In genomic region chr11:65978391-65979238, GRCh38 we compare ENCODE assay signal across 26 cellular contexts. TPM values are rescaled to one million over a fixed set of nuclear protein-coding genes. Genes with fewer than 3 reads are reported as not detected.
"Had no signal": no experiment of that assay in that cellular context is flagged by ENCODE, and none has a peak within 500 bp of the region (broad histone marks: within the 10 kb centered on the region; RNA-seq: fewer than 3 reads in every experiment).

No MANE protein-coding gene starts in this region.

- H3K27me3 Mint-ChIP-seq: activated B cell treated with CpG ODN at 0.5 μM for 24 hours; activated CD4-positive, alpha-beta T cell treated with anti-CD3 and anti-CD28 coated beads, Interleukin-2, amount 10 ng/mL, durations not matched to agents 24 days and 14 days; activated CD8-positive, alpha-beta memory T cell treated with anti-CD3 and anti-CD28 coated beads, Interleukin-2, amount 10 ng/mL, durations not matched to agents 7 days and 5 days; activated naive CD8-positive, alpha-beta T cell treated with anti-CD3 and anti-CD28 coated beads, Interleukin-2, amount 10 ng/mL, durations not matched to agents 7 days and 5 days; T-helper 17 cell had no signal

- FAIRE-seq: TTC549 had no signal

- H3K4me3 ChIP-seq: adrenal gland, breast epithelium, Peyer's patch, SJSA1 had no signal

- H3K4me3 Mint-ChIP-seq: activated B cell treated with CpG ODN at 0.5 μM for 24 hours; activated CD4-positive, alpha-beta T cell treated with anti-CD3 and anti-CD28 coated beads, Interleukin-2, amount 10 ng/mL, durations not matched to agents 24 days and 14 days; activated CD8-positive, alpha-beta memory T cell treated with anti-CD3 and anti-CD28 coated beads, Interleukin-2, amount 10 ng/mL, durations not matched to agents 7 days and 5 days; activated naive CD8-positive, alpha-beta T cell treated with anti-CD3 and anti-CD28 coated beads, Interleukin-2, amount 10 ng/mL, durations not matched to agents 7 days and 5 days; activated T-helper 1 cell treated with anti-CD3 and anti-CD28 coated beads, Interleukin-12 subunit alpha, Interleukin-12 subunit beta, Interleukin-2, Interleukin-4 antibody, amounts not matched to agents 30 ng/mL and 10 ng/mL and 1 ng/mL, durations not matched to agents 14 hours and 24 hours and 36 hours; T-helper 17 cell had no signal

- DNase-seq: activated B cell treated with CpG ODN at 0.5 μM for 24 hours; activated CD4-positive, alpha-beta T cell treated with anti-CD3 and anti-CD28 coated beads for 1 hour; activated CD4-positive, alpha-beta T cell treated with anti-CD3 and anti-CD28 coated beads, Interleukin-2, amount 10 ng/mL, durations not matched to agents 24 days and 14 days; activated CD4-positive, alpha-beta T cell treated with anti-CD3 and anti-CD28 coated beads, Interleukin-2, amount 50 U/mL, for 48 hours; activated CD8-positive, alpha-beta memory T cell treated with anti-CD3 and anti-CD28 coated beads, Interleukin-2, amount 10 ng/mL, durations not matched to agents 7 days and 5 days; activated effector memory CD4-positive, alpha-beta T cell treated with Interleukin-2 at 50 U/mL for 16 hours; activated naive CD4-positive, alpha-beta T cell treated with Interleukin-2 at 50 U/mL for 16 hours; activated naive CD8-positive, alpha-beta T cell treated with anti-CD3 and anti-CD28 coated beads, Interleukin-2, amount 10 ng/mL, durations not matched to agents 7 days and 5 days; adrenal gland; aorta; caudate nucleus; Karpas-422; NCI-H1105 treated with DMSO at 0.1 percent for 48 hours; NCI-H1436 treated with DMSO at 0.1 percent for 48 hours; NCI-H187; NCI-H2081 treated with DMSO at 0.1 percent for 48 hours; NCI-H446; NCI-H524; Peyer's patch; SHP77; T-helper 17 cell; T-helper 9 cell had no signal

- H3K9me3 ChIP-seq: adrenal gland, breast epithelium, Peyer's patch, SJSA1 had no signal

- H3K27me3 ChIP-seq: adrenal gland, breast epithelium, Peyer's patch, SJSA1 had no signal

- H3K9me3 Mint-ChIP-seq: activated B cell treated with CpG ODN at 0.5 μM for 24 hours; activated CD4-positive, alpha-beta T cell treated with anti-CD3 and anti-CD28 coated beads, Interleukin-2, amount 10 ng/mL, durations not matched to agents 24 days and 14 days; activated naive CD8-positive, alpha-beta T cell treated with anti-CD3 and anti-CD28 coated beads, Interleukin-2, amount 10 ng/mL, durations not matched to agents 7 days and 5 days; activated T-helper 1 cell treated with anti-CD3 and anti-CD28 coated beads, Interleukin-12 subunit alpha, Interleukin-12 subunit beta, Interleukin-2, Interleukin-4 antibody, amounts not matched to agents 30 ng/mL and 10 ng/mL and 1 ng/mL, durations not matched to agents 14 hours and 24 hours and 36 hours had no signal

- H3K36me3 ChIP-seq: breast epithelium had no signal

- H3K4me1 Mint-ChIP-seq: activated B cell treated with CpG ODN at 0.5 μM for 24 hours; activated naive CD8-positive, alpha-beta T cell treated with anti-CD3 and anti-CD28 coated beads, Interleukin-2, amount 10 ng/mL, durations not matched to agents 7 days and 5 days had no signal

- ATAC-seq: T-helper 17 cell had no signal

- H3K27ac ChIP-seq: adrenal gland, breast epithelium, Peyer's patch, SJSA1 had no signal

- H3K4me1 ChIP-seq: adrenal gland, breast epithelium, Peyer's patch, SJSA1 had no signal

- H3K27ac Mint-ChIP-seq: activated B cell treated with CpG ODN at 0.5 μM for 24 hours; activated CD4-positive, alpha-beta T cell treated with anti-CD3 and anti-CD28 coated beads, Interleukin-2, amount 10 ng/mL, durations not matched to agents 24 days and 14 days; activated CD8-positive, alpha-beta memory T cell treated with anti-CD3 and anti-CD28 coated beads, Interleukin-2, amount 10 ng/mL, durations not matched to agents 7 days and 5 days; activated naive CD8-positive, alpha-beta T cell treated with anti-CD3 and anti-CD28 coated beads, Interleukin-2, amount 10 ng/mL, durations not matched to agents 7 days and 5 days; activated T-helper 1 cell treated with anti-CD3 and anti-CD28 coated beads, Interleukin-12 subunit alpha, Interleukin-12 subunit beta, Interleukin-2, Interleukin-4 antibody, amounts not matched to agents 30 ng/mL and 10 ng/mL and 1 ng/mL, durations not matched to agents 14 hours and 24 hours and 36 hours; T-helper 17 cell had no signal

RNA-seq across cellular contexts. Expression of gene CST6, which starts 33.2 kb away (rescaled TPM):
- total RNA-seq: activated B cell treated with CpG ODN at 0.5 μM for 24 hours; activated CD8-positive, alpha-beta memory T cell treated with anti-CD3 and anti-CD28 coated beads, Interleukin-2, amount 10 ng/mL, durations not matched to agents 7 days and 5 days; activated naive CD8-positive, alpha-beta T cell treated with anti-CD3 and anti-CD28 coated beads, Interleukin-2, amount 10 ng/mL, durations not matched to agents 7 days and 5 days; Peyer's patch; SJSA1; T-helper 17 cell had no signal

RNA-seq across cellular contexts. Expression of gene TSGA10IP, which starts 33.3 kb away (rescaled TPM):
- total RNA-seq: activated B cell treated with CpG ODN at 0.5 μM for 24 hours; activated CD4-positive, alpha-beta T cell treated with anti-CD3 and anti-CD28 coated beads, Interleukin-2, amount 10 ng/mL, durations not matched to agents 24 days and 14 days; activated CD8-positive, alpha-beta memory T cell treated with anti-CD3 and anti-CD28 coated beads, Interleukin-2, amount 10 ng/mL, durations not matched to agents 7 days and 5 days; activated naive CD8-positive, alpha-beta T cell treated with anti-CD3 and anti-CD28 coated beads, Interleukin-2, amount 10 ng/mL, durations not matched to agents 7 days and 5 days; activated T-helper 1 cell treated with anti-CD3 and anti-CD28 coated beads, Interleukin-12 subunit alpha, Interleukin-12 subunit beta, Interleukin-2, Interleukin-4 antibody, amounts not matched to agents 30 ng/mL and 10 ng/mL and 1 ng/mL, durations not matched to agents 14 hours and 24 hours and 36 hours; aorta; breast epithelium; Peyer's patch; SJSA1; T-helper 17 cell had no signal
- polyA plus RNA-seq: aorta had no signal
